8 cellular contexts compared by ENCODE assay signal in genomic region chr22:40348025-40348658, GRCh38. TPM values are rescaled to one million over a fixed set of nuclear protein-coding genes. Genes with fewer than 3 reads are reported as not detected.
DNase-seq lines count a peak whose midpoint lies in the region; ATAC-seq and TF ChIP-seq lines count a peak whose summit lies in the region.

No MANE protein-coding gene starts in this region.

- DNase-seq in NCI-H1092 treated with DMSO at 0.1 percent for 48 hours (lab: John Stamatoyannopoulos, UW): peak; percentile 21
- DNase-seq in NCI-H1092 (lab: John Stamatoyannopoulos, UW): no peak
- DNase-seq in M059J (ENCODE audit: low read depth): peak; percentile 41
- DNase-seq in WTC11 (ENCODE audit: low spot score): peak; percentile 42
- DNase-seq in central memory CD4-positive, alpha-beta T cell: peak; percentile 62
- no peak for DNase-seq in left lobe of liver (ENCODE audit: low spot score)
- DNase-seq in stimulated activated CD8-positive, alpha-beta memory T cell treated with anti-CD3 and anti-CD28 coated beads, Interleukin-15, amount 100 ng/mL, for 1 hour (ENCODE audit: low read depth): peak; percentile 45

- H3K27me3 Mint-ChIP-seq in WTC11 (ENCODE audit: low read depth): no peaks in the 10 kb centered on the region

- H3K36me3 Mint-ChIP-seq in WTC11: peaks cover 36% of the 10 kb centered on the region

- peak; percentile 19; the same call in 1 of the 2 replicates for ATAC-seq in WTC11
- peak; percentile 35 for ATAC-seq in left lobe of liver
- no peak for ATAC-seq in HG03175 (IDR thresholded peaks at IDR 0.05; ENCODE audit: unreplicated experiment)

- POLR2A ChIA-PET in WTC11 (lab: Charles Lee): interaction anchor here (1.2 kb wide), 1 partner anchor 171 kb away, joined by 3 read pairs; the partner anchor contains the start of gene TNRC6B

- no peak for TF ChIP-seq CTCF in WTC11 (IDR thresholded peaks at IDR 0.05)

- H3K4me3 Mint-ChIP-seq in WTC11: peak overlapping the region; percentile 96

- CTCF ChIA-PET in WTC11 (lab: Charles Lee): interaction anchor here (0.5 to 2.6 kb wide), 16 partner anchors 17 to 551 kb away, joined by 3 to 6 read pairs (median 4); partner anchors contain the start of genes SGSM3 and TNRC6B

- H3K9me3 Mint-ChIP-seq in WTC11: no peaks in the 10 kb centered on the region

- no peak overlapping the region for H3K27ac Mint-ChIP-seq in WTC11

- H3K4me1 Mint-ChIP-seq in WTC11: peaks cover 12% of the 10 kb centered on the region

TF ChIP-seq in WTC11, 78 proteins besides CTCF, POLR2A, EP300 and RAD21:
- TF ChIP-seq USF2 (CRISPR knock-in tag; IDR thresholded peaks at IDR 0.05): no peak
- TF ChIP-seq ZNF263 (CRISPR knock-in tag; IDR thresholded peaks at IDR 0.05; ENCODE audit: low read depth): no peak

RNA-seq across cellular contexts. Expression of gene ADSL, which starts 1.8 kb away (rescaled TPM):
- total RNA-seq in M059J (2014; rRNA removed; shearing (Covaris generic)): 84.8 and 130 TPM in 2 replicates
- total RNA-seq in WTC11 (2021): 133 to 154 TPM (median 136 TPM) in 3 replicates
- 19.0 TPM for total RNA-seq in left lobe of liver

RNA-seq across cellular contexts. Expression of gene SGSM3, which starts 22.3 kb away (rescaled TPM):
- 12.1 and 20.1 TPM in 2 replicates for total RNA-seq in M059J (2014; rRNA removed; shearing (Covaris generic))
- 81.8 to 96.9 TPM (median 93.0 TPM) in 3 replicates for total RNA-seq in WTC11 (2021)
- 31.4 TPM for total RNA-seq in left lobe of liver

Comparison
In these comparisons a context has a peak if more than half of its experiments do, and no peak if none do; other contexts are left out.
1. DNase-seq: peak in NCI-H1092 treated with DMSO at 0.1 percent for 48 hours (single experiment), M059J (single experiment), WTC11 (single experiment), central memory CD4-positive, alpha-beta T cell (single experiment) and stimulated activated CD8-positive, alpha-beta memory T cell treated with anti-CD3 and anti-CD28 coated beads, Interleukin-15, amount 100 ng/mL, for 1 hour (single experiment); none in NCI-H1092 (single experiment) and left lobe of liver (single experiment).